ENCODE assay signal across 32 cellular contexts in the genomic region with DNA sequence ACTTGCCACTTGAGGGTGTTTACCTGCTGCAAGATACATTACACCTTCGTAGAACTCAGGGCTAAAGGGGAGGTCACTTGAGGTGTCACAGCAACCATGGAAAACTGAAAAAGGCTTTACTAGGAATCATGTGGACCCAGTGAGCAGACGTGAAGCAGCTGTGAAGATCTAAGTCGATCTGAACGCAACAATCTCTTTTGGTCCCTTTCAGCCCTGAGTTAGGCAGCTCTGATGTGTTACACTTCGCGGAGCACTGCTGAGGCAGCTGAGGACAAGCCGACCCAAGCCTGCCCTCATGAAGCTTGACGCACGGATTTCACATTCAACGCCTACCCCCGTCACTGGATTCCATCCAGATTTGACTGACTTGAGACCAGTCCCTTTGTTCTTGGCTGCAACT.
"Had no signal": no experiment of that assay in that cellular context is flagged by ENCODE, and none has a peak within 500 bp of the region (broad histone marks: within the 10 kb centered on the region; RNA-seq: fewer than 3 reads in every experiment).

No MANE protein-coding gene starts in this region.

- H3K27me3 ChIP-seq: colonic mucosa, esophagus squamous epithelium, pancreas, sigmoid colon, suprapubic skin, tibial artery, upper lobe of right lung had no signal

- H3K9me3 Mint-ChIP-seq: activated CD4-positive, alpha-beta memory T cell treated with anti-CD3 and anti-CD28 coated beads for 36 hours; activated CD4-positive, alpha-beta T cell treated with anti-CD3 and anti-CD28 coated beads, Interleukin-2, amount 10 ng/mL, durations not matched to agents 24 days and 14 days; activated naive CD8-positive, alpha-beta T cell treated with anti-CD3 and anti-CD28 coated beads, Interleukin-2, amount 50 U/mL, for 24 hours; activated T-helper 1 cell treated with anti-CD3 and anti-CD28 coated beads, Interleukin-12 subunit alpha, Interleukin-12 subunit beta, Interleukin-2, Interleukin-4 antibody, amounts not matched to agents 30 ng/mL and 10 ng/mL and 1 ng/mL, durations not matched to agents 14 hours and 24 hours and 36 hours; central memory CD8-positive, alpha-beta T cell; natural killer cell treated with Interleukin-12 subunit alpha and Interleukin-12 subunit beta and Interleukin-15 and Interleukin-18, amount 100 ng/mL, for 72 hours; stimulated activated naive B cell treated with anti-CD40 and anti-IgM and Interleukin-4, amounts not matched to agents 10 μg/mL and 1 μg/mL and 100 μg/mL, for 72 hours had no signal

- H3K4me3 ChIP-seq: colonic mucosa, esophagus squamous epithelium, left ventricle myocardium inferior, lung, pancreas, prostate gland, sigmoid colon, suprapubic skin, tibial artery, upper lobe of right lung had no signal

- H3K4me1 Mint-ChIP-seq: stimulated activated naive B cell treated with anti-CD40 and anti-IgM and Interleukin-4, amounts not matched to agents 10 μg/mL and 1 μg/mL and 100 μg/mL, for 72 hours had no signal

- FAIRE-seq: endometrium, islet of Langerhans, pancreas, small intestine had no signal

- H3K36me3 ChIP-seq: colonic mucosa, esophagus squamous epithelium, left ventricle myocardium inferior, neutrophil, pancreas, prostate gland, sigmoid colon, suprapubic skin, tibial artery, upper lobe of right lung had no signal

- DNase-seq: activated CD4-positive, alpha-beta memory T cell treated with anti-CD3 and anti-CD28 coated beads for 36 hours; activated CD4-positive, alpha-beta T cell treated with anti-CD3 and anti-CD28 coated beads, Interleukin-2, amount 10 ng/mL, durations not matched to agents 24 days and 14 days; activated CD4-positive, CD25-positive, alpha-beta regulatory T cell treated with anti-CD3 and anti-CD28 coated beads, Interleukin-2, amount 50 U/mL, for 72 hours; activated CD8-positive, alpha-beta memory T cell treated with anti-CD3 and anti-CD28 coated beads, Interleukin-2, amount 50 U/mL, for 4 hours; activated effector memory CD4-positive, alpha-beta T cell treated with anti-CD3 and anti-CD28 coated beads, Interleukin-2, amount 50 U/mL, for 16 hours; activated naive CD4-positive, alpha-beta T cell treated with anti-CD3 and anti-CD28 coated beads, Interleukin-2, amount 50 U/mL, for 16 hours; activated naive CD8-positive, alpha-beta T cell treated with anti-CD3 and anti-CD28 coated beads, Interleukin-2, amount 50 U/mL, for 24 hours; activated T-cell treated with anti-CD3 and anti-CD28 coated beads, Interleukin-2, amount 50 U/mL, for 1 hour; amygdala; colonic mucosa; effector CD8-positive, alpha-beta T cell; esophagus squamous epithelium; foreskin melanocyte; left ventricle myocardium inferior; pancreas; retina; sigmoid colon; stimulated activated CD4-positive, alpha-beta T cell treated with anti-CD3 and anti-CD28 coated beads, Interleukin-2, amount 100 ng/mL, for 24 hours; stimulated activated naive B cell treated with anti-CD40 and anti-IgM and Interleukin-4, amounts not matched to agents 10 μg/mL and 1 μg/mL and 100 μg/mL, for 72 hours; T-helper 17 cell; tibial artery; upper lobe of right lung had no signal

- H3K36me3 Mint-ChIP-seq: activated CD4-positive, alpha-beta memory T cell treated with anti-CD3 and anti-CD28 coated beads for 36 hours; natural killer cell treated with Interleukin-12 subunit alpha and Interleukin-12 subunit beta and Interleukin-15 and Interleukin-18, amount 100 ng/mL, for 72 hours; stimulated activated naive B cell treated with anti-CD40 and anti-IgM and Interleukin-4, amounts not matched to agents 10 μg/mL and 1 μg/mL and 100 μg/mL, for 72 hours had no signal

- ATAC-seq: activated naive CD8-positive, alpha-beta T cell treated with anti-CD3 and anti-CD28 coated beads, Interleukin-2, amount 50 U/mL, for 24 hours; natural killer cell treated with Interleukin-12 subunit alpha and Interleukin-12 subunit beta and Interleukin-15 and Interleukin-18, amount 100 ng/mL, for 72 hours; stimulated activated naive B cell treated with anti-CD40 and anti-IgM and Interleukin-4, amounts not matched to agents 10 μg/mL and 1 μg/mL and 100 μg/mL, for 72 hours; T-helper 17 cell had no signal

- H3K27ac ChIP-seq: colonic mucosa, esophagus squamous epithelium, left ventricle myocardium inferior, neutrophil, prostate gland, suprapubic skin, tibial artery, upper lobe of right lung had no signal

- H3K27ac Mint-ChIP-seq: activated CD4-positive, alpha-beta memory T cell treated with anti-CD3 and anti-CD28 coated beads for 36 hours; activated CD4-positive, alpha-beta T cell treated with anti-CD3 and anti-CD28 coated beads, Interleukin-2, amount 10 ng/mL, durations not matched to agents 24 days and 14 days; activated naive CD8-positive, alpha-beta T cell treated with anti-CD3 and anti-CD28 coated beads, Interleukin-2, amount 50 U/mL, for 24 hours; activated T-helper 1 cell treated with anti-CD3 and anti-CD28 coated beads, Interleukin-12 subunit alpha, Interleukin-12 subunit beta, Interleukin-2, Interleukin-4 antibody, amounts not matched to agents 30 ng/mL and 10 ng/mL and 1 ng/mL, durations not matched to agents 14 hours and 24 hours and 36 hours; natural killer cell treated with Interleukin-12 subunit alpha and Interleukin-12 subunit beta and Interleukin-15 and Interleukin-18, amount 100 ng/mL, for 72 hours; stimulated activated naive B cell treated with anti-CD40 and anti-IgM and Interleukin-4, amounts not matched to agents 10 μg/mL and 1 μg/mL and 100 μg/mL, for 72 hours; T-helper 17 cell had no signal

- H3K4me1 ChIP-seq: colonic mucosa, pancreas, prostate gland, upper lobe of right lung had no signal

- H3K4me3 Mint-ChIP-seq: activated CD4-positive, alpha-beta memory T cell treated with anti-CD3 and anti-CD28 coated beads for 36 hours; activated CD4-positive, alpha-beta T cell treated with anti-CD3 and anti-CD28 coated beads, Interleukin-2, amount 10 ng/mL, durations not matched to agents 24 days and 14 days; activated naive CD8-positive, alpha-beta T cell treated with anti-CD3 and anti-CD28 coated beads, Interleukin-2, amount 50 U/mL, for 24 hours; activated T-helper 1 cell treated with anti-CD3 and anti-CD28 coated beads, Interleukin-12 subunit alpha, Interleukin-12 subunit beta, Interleukin-2, Interleukin-4 antibody, amounts not matched to agents 30 ng/mL and 10 ng/mL and 1 ng/mL, durations not matched to agents 14 hours and 24 hours and 36 hours; central memory CD8-positive, alpha-beta T cell; natural killer cell treated with Interleukin-12 subunit alpha and Interleukin-12 subunit beta and Interleukin-15 and Interleukin-18, amount 100 ng/mL, for 72 hours; stimulated activated naive B cell treated with anti-CD40 and anti-IgM and Interleukin-4, amounts not matched to agents 10 μg/mL and 1 μg/mL and 100 μg/mL, for 72 hours; T-helper 17 cell had no signal

- H3K9me3 ChIP-seq: colonic mucosa, esophagus squamous epithelium, left ventricle myocardium inferior, neutrophil, pancreas, prostate gland, sigmoid colon, suprapubic skin, tibial artery, upper lobe of right lung had no signal
